In genomic region chr1:60914982-60915381, GRCh38 we compare ENCODE assay signal across 8 cellular contexts.
"Had no signal": no experiment of that assay in that cellular context is flagged by ENCODE, and none has a peak within 500 bp of the region (broad histone marks: within the 10 kb centered on the region; RNA-seq: fewer than 3 reads in every experiment).

No MANE protein-coding gene starts in this region.

- H3K27ac Mint-ChIP-seq: HFFc6 had no signal

- DNase-seq: GOT3, H7, HFFc6, IMR-90, KBM-7 had no signal

- ATAC-seq: HCT116 had no signal

- H3K9me3 Mint-ChIP-seq: HFFc6 had no signal

- H3K4me1 ChIP-seq: HAP-1 had no signal

- H3K9me3 ChIP-seq: HAP-1 had no signal

- H3K4me3 Mint-ChIP-seq: HFFc6 had no signal

- H3K27ac ChIP-seq: HL-60 had no signal

- H3K4me3 ChIP-seq: HAP-1 had no signal

- H3K36me3 ChIP-seq: HAP-1 had no signal
